29 cellular contexts compared by ENCODE assay signal in genomic region chr11:93945596-93945995, GRCh38.
"Had no signal": no experiment of that assay in that cellular context is flagged by ENCODE, and none has a peak within 500 bp of the region (broad histone marks: within the 10 kb centered on the region; RNA-seq: fewer than 3 reads in every experiment).

No MANE protein-coding gene starts in this region.

- DNase-seq: activated CD4-positive, alpha-beta memory T cell treated with anti-CD3 and anti-CD28 coated beads for 36 hours; activated CD4-positive, alpha-beta T cell treated with anti-CD3 and anti-CD28 coated beads, Interleukin-2, amount 10 ng/mL, durations not matched to agents 24 days and 14 days; activated CD4-positive, CD25-positive, alpha-beta regulatory T cell treated with anti-CD3 and anti-CD28 coated beads, Interleukin-2, amount 50 U/mL, for 72 hours; activated CD8-positive, alpha-beta memory T cell treated with anti-CD3 and anti-CD28 coated beads, Interleukin-2, amount 50 U/mL, for 4 hours; activated effector memory CD4-positive, alpha-beta T cell treated with anti-CD3 and anti-CD28 coated beads, Interleukin-2, amount 50 U/mL, for 16 hours; activated naive CD4-positive, alpha-beta T cell treated with anti-CD3 and anti-CD28 coated beads for 36 hours; activated naive CD8-positive, alpha-beta T cell treated with anti-CD3 and anti-CD28 coated beads for 36 hours; activated T-cell treated with anti-CD3 and anti-CD28 coated beads, Interleukin-2, amount 50 U/mL, for 1 hour; endodermal cell; islet precursor cell; left ventricle myocardium inferior; naive thymus-derived CD8-positive, alpha-beta T cell; nucleus accumbens; right cardiac atrium; stimulated activated CD4-positive, alpha-beta T cell treated with anti-CD3 and anti-CD28 coated beads, Interleukin-12 subunit alpha, Interleukin-12 subunit beta, amount 100 ng/mL, for 4 hours; stimulated activated CD4-positive, alpha-beta T cell treated with anti-CD3 and anti-CD28 coated beads, Interleukin-4, amount 100 ng/mL, for 1 hour; stimulated activated naive CD8-positive, alpha-beta T cell treated with anti-CD3 and anti-CD28 coated beads, Interleukin-15, Interleukin-2, amounts not matched to agents 100 U/mL and 50 U/mL, for 24 hours; T-helper 17 cell; T1000; testis; trophoblast cell had no signal

- H3K36me3 Mint-ChIP-seq: activated CD4-positive, alpha-beta memory T cell treated with anti-CD3 and anti-CD28 coated beads for 36 hours; activated naive CD8-positive, alpha-beta T cell treated with anti-CD3 and anti-CD28 coated beads for 36 hours; mesothelial cell of epicardium; naive thymus-derived CD8-positive, alpha-beta T cell had no signal

- H2AFZ ChIP-seq: hepatocyte had no signal

- H3K27me3 ChIP-seq: esophagus muscularis mucosa, hepatocyte, testis had no signal

- H3K9me3 ChIP-seq: esophagus muscularis mucosa, left ventricle myocardium inferior, testis had no signal

- H3K27me3 Mint-ChIP-seq: activated CD4-positive, alpha-beta memory T cell treated with anti-CD3 and anti-CD28 coated beads for 36 hours; dendritic cell treated with granulocyte-macrophage colony-stimulating factor and Interleukin-4, amounts not matched to agents 40 ng/mL and 50 ng/mL, for 4 days had no signal

- H3K79me2 ChIP-seq: hepatocyte had no signal

- H3K4me3 ChIP-seq: esophagus muscularis mucosa, hepatocyte, left ventricle myocardium inferior, lung, testis had no signal

- H3K27ac ChIP-seq: esophagus muscularis mucosa, hepatocyte, left ventricle myocardium inferior, testis had no signal

- H3K27ac Mint-ChIP-seq: activated CD4-positive, alpha-beta memory T cell treated with anti-CD3 and anti-CD28 coated beads for 36 hours; activated CD4-positive, alpha-beta T cell treated with anti-CD3 and anti-CD28 coated beads, Interleukin-2, amount 10 ng/mL, durations not matched to agents 24 days and 14 days; activated naive CD4-positive, alpha-beta T cell treated with anti-CD3 and anti-CD28 coated beads for 36 hours; activated naive CD8-positive, alpha-beta T cell treated with anti-CD3 and anti-CD28 coated beads for 36 hours; activated T-helper 1 cell treated with anti-CD3 and anti-CD28 coated beads, Interleukin-12 subunit alpha, Interleukin-12 subunit beta, Interleukin-2, Interleukin-4 antibody, amounts not matched to agents 30 ng/mL and 10 ng/mL and 1 ng/mL, durations not matched to agents 14 hours and 24 hours and 36 hours; dendritic cell treated with granulocyte-macrophage colony-stimulating factor and Interleukin-4, amounts not matched to agents 40 ng/mL and 50 ng/mL, for 4 days; endodermal cell; mesothelial cell of epicardium; naive thymus-derived CD8-positive, alpha-beta T cell; T-helper 17 cell had no signal

- ATAC-seq: naive thymus-derived CD8-positive, alpha-beta T cell; right cardiac atrium; stimulated activated naive CD8-positive, alpha-beta T cell treated with anti-CD3 and anti-CD28 coated beads, Interleukin-15, Interleukin-2, amounts not matched to agents 100 U/mL and 50 U/mL, for 24 hours; T-helper 17 cell had no signal

- H3K4me1 Mint-ChIP-seq: activated CD4-positive, alpha-beta T cell treated with anti-CD3 and anti-CD28 coated beads, Interleukin-2, amount 10 ng/mL, durations not matched to agents 24 days and 14 days; activated naive CD8-positive, alpha-beta T cell treated with anti-CD3 and anti-CD28 coated beads for 36 hours; central memory CD8-positive, alpha-beta T cell; endodermal cell; mesothelial cell of epicardium; naive thymus-derived CD8-positive, alpha-beta T cell; neural crest cell; T-helper 17 cell had no signal

- H3K4me1 ChIP-seq: esophagus muscularis mucosa, left ventricle myocardium inferior, testis had no signal

- H3K4me2 ChIP-seq: hepatocyte had no signal

- H3K9me3 Mint-ChIP-seq: activated CD4-positive, alpha-beta memory T cell treated with anti-CD3 and anti-CD28 coated beads for 36 hours; activated CD4-positive, alpha-beta T cell treated with anti-CD3 and anti-CD28 coated beads, Interleukin-2, amount 10 ng/mL, durations not matched to agents 24 days and 14 days; activated naive CD4-positive, alpha-beta T cell treated with anti-CD3 and anti-CD28 coated beads for 36 hours; activated naive CD8-positive, alpha-beta T cell treated with anti-CD3 and anti-CD28 coated beads for 36 hours; activated T-helper 1 cell treated with anti-CD3 and anti-CD28 coated beads, Interleukin-12 subunit alpha, Interleukin-12 subunit beta, Interleukin-2, Interleukin-4 antibody, amounts not matched to agents 30 ng/mL and 10 ng/mL and 1 ng/mL, durations not matched to agents 14 hours and 24 hours and 36 hours; central memory CD8-positive, alpha-beta T cell; dendritic cell treated with granulocyte-macrophage colony-stimulating factor and Interleukin-4, amounts not matched to agents 40 ng/mL and 50 ng/mL, for 4 days; mesothelial cell of epicardium; neural crest cell had no signal

- H3K4me3 Mint-ChIP-seq: activated CD4-positive, alpha-beta memory T cell treated with anti-CD3 and anti-CD28 coated beads for 36 hours; activated CD4-positive, alpha-beta T cell treated with anti-CD3 and anti-CD28 coated beads, Interleukin-2, amount 10 ng/mL, durations not matched to agents 24 days and 14 days; activated naive CD4-positive, alpha-beta T cell treated with anti-CD3 and anti-CD28 coated beads for 36 hours; activated naive CD8-positive, alpha-beta T cell treated with anti-CD3 and anti-CD28 coated beads for 36 hours; activated T-helper 1 cell treated with anti-CD3 and anti-CD28 coated beads, Interleukin-12 subunit alpha, Interleukin-12 subunit beta, Interleukin-2, Interleukin-4 antibody, amounts not matched to agents 30 ng/mL and 10 ng/mL and 1 ng/mL, durations not matched to agents 14 hours and 24 hours and 36 hours; central memory CD8-positive, alpha-beta T cell; dendritic cell treated with granulocyte-macrophage colony-stimulating factor and Interleukin-4, amounts not matched to agents 40 ng/mL and 50 ng/mL, for 4 days; endodermal cell; mesothelial cell of epicardium; naive thymus-derived CD8-positive, alpha-beta T cell; neural crest cell; T-helper 17 cell had no signal

- H3K36me3 ChIP-seq: esophagus muscularis mucosa, left ventricle myocardium inferior had no signal
